1 cellular context compared by ENCODE assay signal in the genomic region with DNA sequence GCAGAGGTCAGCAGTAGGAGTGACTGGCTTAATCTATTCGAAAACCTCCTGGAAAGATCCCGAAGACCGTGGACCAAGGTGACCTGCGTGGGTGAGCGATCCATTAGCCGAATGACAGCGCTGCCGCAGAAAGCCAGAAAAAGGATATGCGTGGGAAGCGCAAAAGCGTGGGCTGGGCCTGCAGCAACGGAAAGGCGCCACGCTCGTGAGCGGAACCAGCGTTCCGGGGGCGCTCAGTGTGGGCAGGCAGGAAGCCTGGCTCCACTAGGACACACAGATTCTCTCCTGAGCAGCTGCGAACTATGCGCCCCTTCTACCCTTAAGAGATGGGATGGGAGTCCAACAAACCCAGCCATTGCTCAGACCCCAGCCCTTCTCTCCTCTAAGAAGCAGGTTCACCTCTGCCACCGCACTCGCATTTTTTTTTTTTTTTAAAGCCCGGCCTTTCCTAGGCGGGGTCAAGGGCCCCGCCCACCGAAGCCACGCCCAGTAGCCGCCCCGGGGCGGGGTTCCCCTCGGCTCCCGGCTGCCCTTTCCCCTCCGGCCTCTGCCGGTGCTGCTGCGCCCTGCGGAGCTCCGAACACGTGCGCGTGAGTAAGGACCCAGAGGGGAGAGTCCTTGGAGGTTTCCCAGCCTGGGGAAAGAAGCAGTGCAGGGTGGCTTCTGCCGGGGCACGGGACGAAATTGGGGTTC.
TF ChIP-seq lines count a peak whose summit lies in the region.

No MANE protein-coding gene starts in this region.

TF ChIP-seq in HepG2, 621 proteins besides CTCF, POLR2A, EP300 and RAD21 (continued from another document and continues in another):
- TF ChIP-seq, protein P1, sequence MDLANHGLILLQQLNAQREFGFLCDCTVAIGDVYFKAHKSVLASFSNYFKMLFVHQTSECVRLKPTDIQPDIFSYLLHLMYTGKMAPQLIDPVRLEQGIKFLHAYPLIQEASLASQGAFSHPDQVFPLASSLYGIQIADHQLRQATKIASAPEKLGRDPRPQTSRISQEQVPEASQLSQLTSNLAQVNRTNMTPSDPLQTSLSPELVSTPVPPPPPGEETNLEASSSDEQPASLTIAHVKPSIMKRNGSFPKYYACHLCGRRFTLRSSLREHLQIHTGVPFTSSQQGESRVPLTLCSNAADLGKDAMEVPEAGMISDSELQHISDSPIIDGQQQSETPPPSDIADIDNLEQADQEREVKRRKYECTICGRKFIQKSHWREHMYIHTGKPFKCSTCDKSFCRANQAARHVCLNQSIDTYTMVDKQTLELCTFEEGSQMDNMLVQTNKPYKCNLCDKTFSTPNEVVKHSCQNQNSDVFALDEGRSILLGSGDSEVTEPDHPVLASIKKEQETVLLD (CRISPR knock-in tag; IDR thresholded peaks at IDR 0.05; ENCODE audit: low read depth) = no peak
- TF ChIP-seq MAFF (IDR thresholded peaks at IDR 0.05; ENCODE audit: low read depth, low read length) (no peak), ZNF225 (CRISPR knock-in tag; IDR thresholded peaks at IDR 0.05) (no peak; the same call in 1 of the 2 replicates), NCOA2 (CRISPR knock-in tag; IDR thresholded peaks at IDR 0.05) (peak; percentile 33; the same call in 1 of the 2 replicates), ZNF782 (CRISPR knock-in tag; IDR thresholded peaks at IDR 0.05; ENCODE audit: borderline replicate concordance) (no peak), ZNF75D (CRISPR knock-in tag; IDR thresholded peaks at IDR 0.05; ENCODE audit: borderline replicate concordance) (no peak), ZNF17 (CRISPR knock-in tag; IDR thresholded peaks at IDR 0.05) (0 out of 2 replicates have a peak, but pooled peaks have one; percentile 36), ZNF484 (CRISPR knock-in tag; IDR thresholded peaks at IDR 0.05; ENCODE audit: borderline replicate concordance, low read depth) (no peak), CEBPB (IDR thresholded peaks at IDR 0.05; ENCODE audit: borderline replicate concordance, low read depth, low read length) (no peak), ZBTB7B (CRISPR knock-in tag; IDR thresholded peaks at IDR 0.05) (no peak), ZNF7 (CRISPR knock-in tag; IDR thresholded peaks at IDR 0.05) (no peak), ZBTB7A (CRISPR knock-in tag; IDR thresholded peaks at IDR 0.05) (no peak), NFIC (IDR thresholded peaks at IDR 0.05; ENCODE audit: low read length) (no peak), KLF15 (CRISPR knock-in tag; IDR thresholded peaks at IDR 0.05; ENCODE audit: borderline replicate concordance) (no peak; the same call in 1 of the 2 replicates), ZFAT (CRISPR knock-in tag; conservative IDR thresholded peaks at IDR 0.05) (no peak; the same call in 1 of the 2 replicates), BRCA1 (CRISPR knock-in tag; IDR thresholded peaks at IDR 0.05) (no peak), BHLHE40 (IDR thresholded peaks at IDR 0.05; ENCODE audit: low read length) (peak; percentile 87), ZNF468 (CRISPR knock-in tag; IDR thresholded peaks at IDR 0.05) (no peak), ZNF569 (CRISPR knock-in tag; IDR thresholded peaks at IDR 0.05; ENCODE audit: borderline replicate concordance) (no peak), U2AF2 (IDR thresholded peaks at IDR 0.05; ENCODE audit: low read depth, low read length) (0 out of 2 replicates have a peak, but pooled peaks have one; percentile 50), ZBTB38 (CRISPR knock-in tag; IDR thresholded peaks at IDR 0.05) (no peak), RFX3 (CRISPR knock-in tag; IDR thresholded peaks at IDR 0.05) (no peak), MBD4 (IDR thresholded peaks at IDR 0.05; ENCODE audit: borderline replicate concordance, low read length) (no peak), EED (CRISPR knock-in tag; IDR thresholded peaks at IDR 0.05) (0 out of 2 replicates have a peak, but pooled peaks have one; percentile 28), JDP2 (CRISPR knock-in tag; IDR thresholded peaks at IDR 0.05; ENCODE audit: borderline replicate concordance) (no peak), HNF4G (IDR thresholded peaks at IDR 0.05; ENCODE audit: borderline replicate concordance, low read depth, low read length) (no peak), HNF4G (CRISPR knock-in tag; IDR thresholded peaks at IDR 0.05; ENCODE audit: borderline replicate concordance, low read depth) (no peak), ZEB1 (IDR thresholded peaks at IDR 0.05; ENCODE audit: insufficient replicate concordance, low read depth) (no peak), SNAPC2 (CRISPR knock-in tag; IDR thresholded peaks at IDR 0.05) (peak; percentile 66; the same call in 1 of the 2 replicates), ZNF550 (CRISPR knock-in tag; IDR thresholded peaks at IDR 0.05; ENCODE audit: borderline replicate concordance) (no peak), ATRX (CRISPR knock-in tag; IDR thresholded peaks at IDR 0.05; ENCODE audit: borderline replicate concordance) (no peak), NR3C1 (CRISPR knock-in tag; IDR thresholded peaks at IDR 0.05) (no peak), MXD4 (CRISPR knock-in tag; IDR thresholded peaks at IDR 0.05) (peak; percentile 98), CBX2 (IDR thresholded peaks at IDR 0.05; ENCODE audit: low read depth, low read length) (no peak), CBX2 (CRISPR knock-in tag; IDR thresholded peaks at IDR 0.05; ENCODE audit: low read depth) (no peak), TBL1XR1 (IDR thresholded peaks at IDR 0.05; ENCODE audit: borderline replicate concordance, low read length, partially characterized antibody) (peak; percentile 10), ISX (CRISPR knock-in tag; conservative IDR thresholded peaks at IDR 0.05) (no peak), WIZ (CRISPR knock-in tag; IDR thresholded peaks at IDR 0.05) (no peak; the same call in 1 of the 2 replicates), ZNF230 (CRISPR knock-in tag; IDR thresholded peaks at IDR 0.05) (peak; percentile 47; the same call in 1 of the 2 replicates), RORA (CRISPR knock-in tag; IDR thresholded peaks at IDR 0.05) (no peak), GFI1 (CRISPR knock-in tag; IDR thresholded peaks at IDR 0.05; ENCODE audit: borderline replicate concordance) (peak; percentile 62; the same call in 1 of the 2 replicates), ONECUT2 (CRISPR knock-in tag; IDR thresholded peaks at IDR 0.05) (no peak), GTF2F1 (IDR thresholded peaks at IDR 0.05; ENCODE audit: low read length) (no peak)
- TF ChIP-seq, protein P2, sequence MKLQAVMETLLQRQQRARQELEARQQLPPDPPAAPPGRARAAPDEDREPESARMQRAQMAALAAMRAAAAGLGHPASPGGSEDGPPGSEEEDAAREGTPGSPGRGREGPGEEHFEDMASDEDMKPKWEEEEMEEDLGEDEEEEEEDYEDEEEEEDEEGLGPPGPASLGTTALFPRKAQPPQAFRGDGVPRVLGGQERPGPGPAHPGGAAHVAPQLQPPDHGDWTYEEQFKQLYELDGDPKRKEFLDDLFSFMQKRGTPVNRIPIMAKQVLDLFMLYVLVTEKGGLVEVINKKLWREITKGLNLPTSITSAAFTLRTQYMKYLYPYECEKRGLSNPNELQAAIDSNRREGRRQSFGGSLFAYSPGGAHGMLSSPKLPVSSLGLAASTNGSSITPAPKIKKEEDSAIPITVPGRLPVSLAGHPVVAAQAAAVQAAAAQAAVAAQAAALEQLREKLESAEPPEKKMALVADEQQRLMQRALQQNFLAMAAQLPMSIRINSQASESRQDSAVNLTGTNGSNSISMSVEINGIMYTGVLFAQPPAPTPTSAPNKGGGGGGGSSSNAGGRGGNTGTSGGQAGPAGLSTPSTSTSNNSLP (IDR thresholded peaks at IDR 0.05; ENCODE audit: low read depth, low read length) = no peak
- TF ChIP-seq, protein P3, sequence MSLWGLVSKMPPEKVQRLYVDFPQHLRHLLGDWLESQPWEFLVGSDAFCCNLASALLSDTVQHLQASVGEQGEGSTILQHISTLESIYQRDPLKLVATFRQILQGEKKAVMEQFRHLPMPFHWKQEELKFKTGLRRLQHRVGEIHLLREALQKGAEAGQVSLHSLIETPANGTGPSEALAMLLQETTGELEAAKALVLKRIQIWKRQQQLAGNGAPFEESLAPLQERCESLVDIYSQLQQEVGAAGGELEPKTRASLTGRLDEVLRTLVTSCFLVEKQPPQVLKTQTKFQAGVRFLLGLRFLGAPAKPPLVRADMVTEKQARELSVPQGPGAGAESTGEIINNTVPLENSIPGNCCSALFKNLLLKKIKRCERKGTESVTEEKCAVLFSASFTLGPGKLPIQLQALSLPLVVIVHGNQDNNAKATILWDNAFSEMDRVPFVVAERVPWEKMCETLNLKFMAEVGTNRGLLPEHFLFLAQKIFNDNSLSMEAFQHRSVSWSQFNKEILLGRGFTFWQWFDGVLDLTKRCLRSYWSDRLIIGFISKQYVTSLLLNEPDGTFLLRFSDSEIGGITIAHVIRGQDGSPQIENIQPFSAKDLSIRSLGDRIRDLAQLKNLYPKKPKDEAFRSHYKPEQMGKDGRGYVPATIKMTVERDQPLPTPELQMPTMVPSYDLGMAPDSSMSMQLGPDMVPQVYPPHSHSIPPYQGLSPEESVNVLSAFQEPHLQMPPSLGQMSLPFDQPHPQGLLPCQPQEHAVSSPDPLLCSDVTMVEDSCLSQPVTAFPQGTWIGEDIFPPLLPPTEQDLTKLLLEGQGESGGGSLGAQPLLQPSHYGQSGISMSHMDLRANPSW (CRISPR knock-in tag; IDR thresholded peaks at IDR 0.05; ENCODE audit: borderline replicate concordance) = no peak
- TF ChIP-seq, protein P4, sequence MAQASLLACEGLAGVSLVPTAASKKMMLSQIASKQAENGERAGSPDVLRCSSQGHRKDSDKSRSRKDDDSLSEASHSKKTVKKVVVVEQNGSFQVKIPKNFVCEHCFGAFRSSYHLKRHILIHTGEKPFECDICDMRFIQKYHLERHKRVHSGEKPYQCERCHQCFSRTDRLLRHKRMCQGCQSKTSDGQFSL (CRISPR knock-in tag; IDR thresholded peaks at IDR 0.05) = no peak
- TF ChIP-seq, protein P5, sequence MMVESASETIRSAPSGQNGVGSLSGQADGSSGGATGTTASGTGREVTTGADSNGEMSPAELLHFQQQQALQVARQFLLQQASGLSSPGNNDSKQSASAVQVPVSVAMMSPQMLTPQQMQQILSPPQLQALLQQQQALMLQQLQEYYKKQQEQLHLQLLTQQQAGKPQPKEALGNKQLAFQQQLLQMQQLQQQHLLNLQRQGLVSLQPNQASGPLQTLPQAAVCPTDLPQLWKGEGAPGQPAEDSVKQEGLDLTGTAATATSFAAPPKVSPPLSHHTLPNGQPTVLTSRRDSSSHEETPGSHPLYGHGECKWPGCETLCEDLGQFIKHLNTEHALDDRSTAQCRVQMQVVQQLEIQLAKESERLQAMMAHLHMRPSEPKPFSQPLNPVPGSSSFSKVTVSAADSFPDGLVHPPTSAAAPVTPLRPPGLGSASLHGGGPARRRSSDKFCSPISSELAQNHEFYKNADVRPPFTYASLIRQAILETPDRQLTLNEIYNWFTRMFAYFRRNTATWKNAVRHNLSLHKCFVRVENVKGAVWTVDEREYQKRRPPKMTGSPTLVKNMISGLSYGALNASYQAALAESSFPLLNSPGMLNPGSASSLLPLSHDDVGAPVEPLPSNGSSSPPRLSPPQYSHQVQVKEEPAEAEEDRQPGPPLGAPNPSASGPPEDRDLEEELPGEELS (CRISPR knock-in tag; IDR thresholded peaks at IDR 0.05) = no peak; the same call in 1 of the 2 replicates
- TF ChIP-seq, protein P6, sequence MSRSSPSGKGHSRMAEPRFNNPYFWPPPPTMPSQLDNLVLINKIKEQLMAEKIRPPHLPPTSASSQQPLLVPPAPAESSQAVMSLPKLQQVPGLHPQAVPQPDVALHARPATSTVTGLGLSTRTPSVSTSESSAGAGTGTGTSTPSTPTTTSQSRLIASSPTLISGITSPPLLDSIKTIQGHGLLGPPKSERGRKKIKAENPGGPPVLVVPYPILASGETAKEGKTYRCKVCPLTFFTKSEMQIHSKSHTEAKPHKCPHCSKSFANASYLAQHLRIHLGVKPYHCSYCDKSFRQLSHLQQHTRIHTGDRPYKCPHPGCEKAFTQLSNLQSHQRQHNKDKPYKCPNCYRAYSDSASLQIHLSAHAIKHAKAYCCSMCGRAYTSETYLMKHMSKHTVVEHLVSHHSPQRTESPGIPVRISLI (CRISPR knock-in tag; IDR thresholded peaks at IDR 0.05; ENCODE audit: borderline replicate concordance) = peak; percentile 98
- TF ChIP-seq, protein P7, sequence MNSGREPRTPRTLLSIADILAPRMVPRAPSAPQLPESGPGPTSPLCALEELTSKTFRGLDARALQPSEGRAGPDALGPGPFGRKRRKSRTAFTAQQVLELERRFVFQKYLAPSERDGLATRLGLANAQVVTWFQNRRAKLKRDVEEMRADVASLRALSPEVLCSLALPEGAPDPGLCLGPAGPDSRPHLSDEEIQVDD (CRISPR knock-in tag; IDR thresholded peaks at IDR 0.05; ENCODE audit: borderline replicate concordance) = no peak
- TF ChIP-seq, protein P8, sequence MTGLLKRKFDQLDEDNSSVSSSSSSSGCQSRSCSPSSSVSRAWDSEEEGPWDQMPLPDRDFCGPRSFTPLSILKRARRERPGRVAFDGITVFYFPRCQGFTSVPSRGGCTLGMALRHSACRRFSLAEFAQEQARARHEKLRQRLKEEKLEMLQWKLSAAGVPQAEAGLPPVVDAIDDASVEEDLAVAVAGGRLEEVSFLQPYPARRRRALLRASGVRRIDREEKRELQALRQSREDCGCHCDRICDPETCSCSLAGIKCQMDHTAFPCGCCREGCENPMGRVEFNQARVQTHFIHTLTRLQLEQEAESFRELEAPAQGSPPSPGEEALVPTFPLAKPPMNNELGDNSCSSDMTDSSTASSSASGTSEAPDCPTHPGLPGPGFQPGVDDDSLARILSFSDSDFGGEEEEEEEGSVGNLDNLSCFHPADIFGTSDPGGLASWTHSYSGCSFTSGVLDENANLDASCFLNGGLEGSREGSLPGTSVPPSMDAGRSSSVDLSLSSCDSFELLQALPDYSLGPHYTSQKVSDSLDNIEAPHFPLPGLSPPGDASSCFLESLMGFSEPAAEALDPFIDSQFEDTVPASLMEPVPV (CRISPR knock-in tag; IDR thresholded peaks at IDR 0.05) = 0 out of 2 replicates have a peak, but pooled peaks have one; percentile 54
- TF ChIP-seq, protein P9, sequence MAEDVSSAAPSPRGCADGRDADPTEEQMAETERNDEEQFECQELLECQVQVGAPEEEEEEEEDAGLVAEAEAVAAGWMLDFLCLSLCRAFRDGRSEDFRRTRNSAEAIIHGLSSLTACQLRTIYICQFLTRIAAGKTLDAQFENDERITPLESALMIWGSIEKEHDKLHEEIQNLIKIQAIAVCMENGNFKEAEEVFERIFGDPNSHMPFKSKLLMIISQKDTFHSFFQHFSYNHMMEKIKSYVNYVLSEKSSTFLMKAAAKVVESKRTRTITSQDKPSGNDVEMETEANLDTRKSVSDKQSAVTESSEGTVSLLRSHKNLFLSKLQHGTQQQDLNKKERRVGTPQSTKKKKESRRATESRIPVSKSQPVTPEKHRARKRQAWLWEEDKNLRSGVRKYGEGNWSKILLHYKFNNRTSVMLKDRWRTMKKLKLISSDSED (CRISPR knock-in tag; IDR thresholded peaks at IDR 0.05) = no peak
- TF ChIP-seq, protein P10, sequence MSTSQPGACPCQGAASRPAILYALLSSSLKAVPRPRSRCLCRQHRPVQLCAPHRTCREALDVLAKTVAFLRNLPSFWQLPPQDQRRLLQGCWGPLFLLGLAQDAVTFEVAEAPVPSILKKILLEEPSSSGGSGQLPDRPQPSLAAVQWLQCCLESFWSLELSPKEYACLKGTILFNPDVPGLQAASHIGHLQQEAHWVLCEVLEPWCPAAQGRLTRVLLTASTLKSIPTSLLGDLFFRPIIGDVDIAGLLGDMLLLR (CRISPR knock-in tag; IDR thresholded peaks at IDR 0.05) = no peak; the same call in none of the 2 replicates
- TF ChIP-seq, protein P11, sequence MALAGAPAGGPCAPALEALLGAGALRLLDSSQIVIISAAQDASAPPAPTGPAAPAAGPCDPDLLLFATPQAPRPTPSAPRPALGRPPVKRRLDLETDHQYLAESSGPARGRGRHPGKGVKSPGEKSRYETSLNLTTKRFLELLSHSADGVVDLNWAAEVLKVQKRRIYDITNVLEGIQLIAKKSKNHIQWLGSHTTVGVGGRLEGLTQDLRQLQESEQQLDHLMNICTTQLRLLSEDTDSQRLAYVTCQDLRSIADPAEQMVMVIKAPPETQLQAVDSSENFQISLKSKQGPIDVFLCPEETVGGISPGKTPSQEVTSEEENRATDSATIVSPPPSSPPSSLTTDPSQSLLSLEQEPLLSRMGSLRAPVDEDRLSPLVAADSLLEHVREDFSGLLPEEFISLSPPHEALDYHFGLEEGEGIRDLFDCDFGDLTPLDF (CRISPR knock-in tag; IDR thresholded peaks at IDR 0.05) = no peak
